Comparison of ENCODE assay signal across 18 cellular contexts in genomic region chr19:39070888-39071287, GRCh38. TPM values are rescaled to one million over a fixed set of nuclear protein-coding genes. Genes with fewer than 3 reads are reported as not detected.
DNase-seq lines count a peak whose midpoint lies in the region; ATAC-seq and TF ChIP-seq lines count a peak whose summit lies in the region.
"Had no signal": no experiment of that assay in that cellular context is flagged by ENCODE, and none has a peak within 500 bp of the region (broad histone marks: within the 10 kb centered on the region; RNA-seq: fewer than 3 reads in every experiment).

No MANE protein-coding gene starts in this region.

- no peak for TF ChIP-seq EP300 in gastroesophageal sphincter (IDR thresholded peaks at IDR 0.05)

- H3K36me3 ChIP-seq in gastroesophageal sphincter, result no peaks in the 10 kb centered on the region
- H3K36me3 ChIP-seq in spleen, result no peaks in the 10 kb centered on the region

- ATAC-seq in activated CD8-positive, alpha-beta T cell treated with anti-CD3 and anti-CD28 coated beads, Interleukin-2, amount 10 ng/mL, durations not matched to agents 7 days and 5 days, result no peak
- ATAC-seq in activated CD8-positive, alpha-beta T cell treated with anti-CD3 and anti-CD28 coated beads for 36 hours, result no peak
- ATAC-seq in GM19455 (IDR thresholded peaks at IDR 0.05; ENCODE audit: unreplicated experiment) (no peak), gastroesophageal sphincter (no peak)

- no peak for DNase-seq in activated CD8-positive, alpha-beta T cell treated with anti-CD3 and anti-CD28 coated beads, Interleukin-2, amount 10 ng/mL, durations not matched to agents 7 days and 5 days
- DNase-seq in activated CD8-positive, alpha-beta T cell treated with anti-CD3 and anti-CD28 coated beads for 36 hours, result no peak
- DNase-seq in NCI-H226, result peak; percentile 62
- DNase-seq in fibroblast of mammary gland (ENCODE audit: low read depth), result peak; percentile 25
- peak; percentile 20 for DNase-seq in smooth muscle cell of the brain vasculature (ENCODE audit: low read depth, low spot score)
- no peak for DNase-seq in spleen
- DNase-seq: activated CD4-positive, alpha-beta memory T cell treated with anti-CD3 and anti-CD28 coated beads, Interleukin-2, amount 10 ng/mL, durations not matched to agents 7 days and 5 days; amygdala; stimulated activated naive CD4-positive, alpha-beta T cell treated with Interleukin-2 at 50 U/mL for 16 hours; trophoblast cell had no signal

- TF ChIP-seq POLR2A in gastroesophageal sphincter (IDR thresholded peaks at IDR 0.05) (no peak), spleen (IDR thresholded peaks at IDR 0.05) (no peak)

- H3K27me3 Mint-ChIP-seq in activated CD8-positive, alpha-beta T cell treated with anti-CD3 and anti-CD28 coated beads, Interleukin-2, amount 10 ng/mL, durations not matched to agents 7 days and 5 days (ENCODE audit: low read depth), result peaks cover 3% of the 10 kb centered on the region
- no peaks in the 10 kb centered on the region for H3K27me3 Mint-ChIP-seq in activated CD8-positive, alpha-beta T cell treated with anti-CD3 and anti-CD28 coated beads for 36 hours

- no peaks in the 10 kb centered on the region for H3K36me3 Mint-ChIP-seq in activated CD8-positive, alpha-beta T cell treated with anti-CD3 and anti-CD28 coated beads, Interleukin-2, amount 10 ng/mL, durations not matched to agents 7 days and 5 days (ENCODE audit: low read depth)
- H3K36me3 Mint-ChIP-seq in activated CD8-positive, alpha-beta T cell treated with anti-CD3 and anti-CD28 coated beads for 36 hours (ENCODE audit: low read depth), result no peaks in the 10 kb centered on the region
- H3K36me3 Mint-ChIP-seq: CD14-positive monocyte had no signal

- POLR2A ChIA-PET in activated CD8-positive, alpha-beta T cell treated with anti-CD3 and anti-CD28 coated beads, Interleukin-2, amount 10 ng/mL, durations not matched to agents 7 days and 5 days (lab: Charles Lee), result no interaction called here
- POLR2A ChIA-PET in activated CD8-positive, alpha-beta T cell treated with anti-CD3 and anti-CD28 coated beads for 36 hours (lab: Charles Lee), result interaction anchor here (0.6 kb wide), 1 partner anchor 27 kb away, joined by 3 read pairs; no protein-coding TSS in a partner anchor

- H3K4me3 Mint-ChIP-seq in activated CD8-positive, alpha-beta T cell treated with anti-CD3 and anti-CD28 coated beads, Interleukin-2, amount 10 ng/mL, durations not matched to agents 7 days and 5 days, result no peak overlapping the region
- no peak overlapping the region for H3K4me3 Mint-ChIP-seq in activated CD8-positive, alpha-beta T cell treated with anti-CD3 and anti-CD28 coated beads for 36 hours
- H3K4me3 Mint-ChIP-seq: activated CD4-positive, alpha-beta memory T cell treated with anti-CD3 and anti-CD28 coated beads, Interleukin-2, amount 10 ng/mL, durations not matched to agents 7 days and 5 days; CD14-positive monocyte had no signal

- intact Hi-C loops in activated CD8-positive, alpha-beta T cell treated with anti-CD3 and anti-CD28 coated beads for 36 hours (cut with micrococcal nuclease), result no loop called here
- intact Hi-C loops in spleen (cut with DNase I; ENCODE audit: low total_unique reads), result no loop called here

- H3K27me3 ChIP-seq in gastroesophageal sphincter (peaks cover 50% of the 10 kb centered on the region), spleen (replicated peaks in 1 of 7) (peaks cover 0 to 7% (median 0%) of the 10 kb centered on the region in 7 donors)

- H3K4me3 ChIP-seq in fibroblast of mammary gland (ENCODE audit: control insufficient read depth, low read depth, low read length) (no peak overlapping the region), gastroesophageal sphincter (no peak overlapping the region), spleen (no peak overlapping the region)
- H3K4me3 ChIP-seq: SK-N-MC had no signal

- CTCF ChIA-PET in activated CD8-positive, alpha-beta T cell treated with anti-CD3 and anti-CD28 coated beads, Interleukin-2, amount 10 ng/mL, durations not matched to agents 7 days and 5 days (lab: Charles Lee), result no interaction called here
- CTCF ChIA-PET in activated CD8-positive, alpha-beta T cell treated with anti-CD3 and anti-CD28 coated beads for 36 hours (lab: Charles Lee), result no interaction called here

- peak overlapping the region; percentile 10 for H3K27ac Mint-ChIP-seq in activated CD8-positive, alpha-beta T cell treated with anti-CD3 and anti-CD28 coated beads, Interleukin-2, amount 10 ng/mL, durations not matched to agents 7 days and 5 days
- H3K27ac Mint-ChIP-seq in activated CD8-positive, alpha-beta T cell treated with anti-CD3 and anti-CD28 coated beads for 36 hours, result no peak overlapping the region
- H3K27ac Mint-ChIP-seq: activated CD4-positive, alpha-beta memory T cell treated with anti-CD3 and anti-CD28 coated beads, Interleukin-2, amount 10 ng/mL, durations not matched to agents 7 days and 5 days; CD14-positive monocyte had no signal

- TF ChIP-seq CTCF in activated CD8-positive, alpha-beta T cell treated with anti-CD3 and anti-CD28 coated beads for 36 hours (IDR thresholded peaks at IDR 0.05), result no peak
- TF ChIP-seq CTCF in fibroblast of mammary gland (conservative IDR thresholded peaks at IDR 0.05; ENCODE audit: control insufficient read depth, insufficient read depth, low read depth, low read length) (no peak), gastroesophageal sphincter (IDR thresholded peaks at IDR 0.05) (no peak), spleen (IDR thresholded peaks at IDR 0.05 in 8 of 11, conservative IDR thresholded peaks at IDR 0.05 in 3 of 11) (no peak)

- peaks cover 28% of the 10 kb centered on the region for H3K4me1 Mint-ChIP-seq in activated CD8-positive, alpha-beta T cell treated with anti-CD3 and anti-CD28 coated beads, Interleukin-2, amount 10 ng/mL, durations not matched to agents 7 days and 5 days (ENCODE audit: low read depth)
- H3K4me1 Mint-ChIP-seq in activated CD8-positive, alpha-beta T cell treated with anti-CD3 and anti-CD28 coated beads for 36 hours (ENCODE audit: low read depth), result peaks cover 13% of the 10 kb centered on the region

- no peak overlapping the region for H3K27ac ChIP-seq in gastroesophageal sphincter
- no peak overlapping the region for H3K27ac ChIP-seq in spleen
- H3K27ac ChIP-seq: 22Rv1, SK-N-MC had no signal

- peaks cover 4% of the 10 kb centered on the region for H3K9me3 Mint-ChIP-seq in activated CD8-positive, alpha-beta T cell treated with anti-CD3 and anti-CD28 coated beads, Interleukin-2, amount 10 ng/mL, durations not matched to agents 7 days and 5 days (ENCODE audit: insufficient read depth)
- H3K9me3 Mint-ChIP-seq in activated CD8-positive, alpha-beta T cell treated with anti-CD3 and anti-CD28 coated beads for 36 hours, result no peaks in the 10 kb centered on the region

- H3K9me3 ChIP-seq in gastroesophageal sphincter, result no peaks in the 10 kb centered on the region
- no peaks in the 10 kb centered on the region for H3K9me3 ChIP-seq in spleen

- H3K4me1 ChIP-seq in gastroesophageal sphincter, result no peaks in the 10 kb centered on the region
- H3K4me1 ChIP-seq in spleen, result peaks cover 0 to 14% (median 3%) of the 10 kb centered on the region in 6 donors

- 63% methylated on average over 2 of the region's 5 CpGs; no CpG with 5 or more reads in 1 of the 2 donors for WGBS in gastroesophageal sphincter (ENCODE audit: low coverage in 1 of 2), 2 donors
- 72 to 93% (median 89%) methylated on average over 2 to 5 of the region's 5 CpGs for WGBS in spleen, 5 donors

RNA-seq across cellular contexts. Expression of gene ACP7, which starts 13.3 kb away (rescaled TPM):
- total RNA-seq in activated CD8-positive, alpha-beta T cell treated with anti-CD3 and anti-CD28 coated beads, Interleukin-2, amount 10 ng/mL, durations not matched to agents 7 days and 5 days, result not detected
- not detected for total RNA-seq in activated CD8-positive, alpha-beta T cell treated with anti-CD3 and anti-CD28 coated beads for 36 hours
- total RNA-seq in gastroesophageal sphincter (under 1 TPM in 1 of 4 donors, not detected in 3; 0.08 TPM), spleen (not detected)
- not detected for polyA plus RNA-seq in spleen
- total RNA-seq: activated CD4-positive, alpha-beta memory T cell treated with anti-CD3 and anti-CD28 coated beads, Interleukin-2, amount 10 ng/mL, durations not matched to agents 7 days and 5 days; frontal cortex; posterior vena cava had no signal
- polyA plus RNA-seq: CD14-positive monocyte, liver had no signal

RNA-seq across cellular contexts. Expression of gene FBXO27, which starts 38.5 kb away (rescaled TPM):
- total RNA-seq in activated CD8-positive, alpha-beta T cell treated with anti-CD3 and anti-CD28 coated beads, Interleukin-2, amount 10 ng/mL, durations not matched to agents 7 days and 5 days, result not detected
- total RNA-seq in activated CD8-positive, alpha-beta T cell treated with anti-CD3 and anti-CD28 coated beads for 36 hours, result 1 to 10 TPM; 1.9 to 2.3 TPM
- 1 to 10 TPM; 3.0 to 9.7 (median 3.8) TPM for total RNA-seq in gastroesophageal sphincter
- total RNA-seq in spleen, result 1 to 10 TPM in 5 of 7 donors, under 1 TPM in 2; 0.26 to 4.2 (median 1.9) TPM
- polyA plus RNA-seq in spleen, result under 1 TPM; 0.10 to 0.99 (median 0.61) TPM
- polyA plus RNA-seq: CD14-positive monocyte had no signal

RNA-seq across cellular contexts. Expression of gene PAK4, which starts 54.7 kb away (rescaled TPM):
- total RNA-seq in activated CD8-positive, alpha-beta T cell treated with anti-CD3 and anti-CD28 coated beads, Interleukin-2, amount 10 ng/mL, durations not matched to agents 7 days and 5 days, result 10 to 100 TPM; 15.3 to 18.2 TPM
- total RNA-seq in activated CD8-positive, alpha-beta T cell treated with anti-CD3 and anti-CD28 coated beads for 36 hours, result 10 to 100 TPM in 1 of 2 experiments, 1 to 10 TPM in 1; 9.8 to 11.5 TPM
- total RNA-seq in gastroesophageal sphincter (10 to 100 TPM in 1 of 4 donors, 1 to 10 TPM in 3; 6.1 to 16.3 (median 7.5) TPM), spleen (10 to 100 TPM in 6 of 7 donors, 1 to 10 TPM in 1; 9.5 to 27.8 (median 19.8) TPM)
- polyA plus RNA-seq in spleen, result 10 to 100 TPM in 1 of 3 donors, 1 to 10 TPM in 2; 5.2 to 13.4 (median 7.7) TPM

Comparison
In these comparisons a context has a peak if more than half of its experiments do, and no peak if none do; other contexts are left out.
1. DNase-seq: peak in NCI-H226 (single experiment), fibroblast of mammary gland (single experiment) and smooth muscle cell of the brain vasculature (single experiment); none in activated CD8-positive, alpha-beta T cell treated with anti-CD3 and anti-CD28 coated beads, Interleukin-2, amount 10 ng/mL, durations not matched to agents 7 days and 5 days (single experiment), activated CD8-positive, alpha-beta T cell treated with anti-CD3 and anti-CD28 coated beads for 36 hours (single experiment) and spleen (single experiment).